In genomic region chr9:33304367-33304766, GRCh38 we compare ENCODE assay signal across 1 cellular context.
TF ChIP-seq lines count a peak whose summit lies in the region.

No MANE protein-coding gene starts in this region.

TF ChIP-seq in endothelial cell of umbilical vein, 7 proteins besides CTCF, POLR2A, EP300 and RAD21 (continued from another document):
- TF ChIP-seq MYC (IDR thresholded peaks at IDR 0.05; ENCODE audit: low read depth, low read length): no peak
